Comparison of ENCODE assay signal across 8 cellular contexts in the genomic region with DNA sequence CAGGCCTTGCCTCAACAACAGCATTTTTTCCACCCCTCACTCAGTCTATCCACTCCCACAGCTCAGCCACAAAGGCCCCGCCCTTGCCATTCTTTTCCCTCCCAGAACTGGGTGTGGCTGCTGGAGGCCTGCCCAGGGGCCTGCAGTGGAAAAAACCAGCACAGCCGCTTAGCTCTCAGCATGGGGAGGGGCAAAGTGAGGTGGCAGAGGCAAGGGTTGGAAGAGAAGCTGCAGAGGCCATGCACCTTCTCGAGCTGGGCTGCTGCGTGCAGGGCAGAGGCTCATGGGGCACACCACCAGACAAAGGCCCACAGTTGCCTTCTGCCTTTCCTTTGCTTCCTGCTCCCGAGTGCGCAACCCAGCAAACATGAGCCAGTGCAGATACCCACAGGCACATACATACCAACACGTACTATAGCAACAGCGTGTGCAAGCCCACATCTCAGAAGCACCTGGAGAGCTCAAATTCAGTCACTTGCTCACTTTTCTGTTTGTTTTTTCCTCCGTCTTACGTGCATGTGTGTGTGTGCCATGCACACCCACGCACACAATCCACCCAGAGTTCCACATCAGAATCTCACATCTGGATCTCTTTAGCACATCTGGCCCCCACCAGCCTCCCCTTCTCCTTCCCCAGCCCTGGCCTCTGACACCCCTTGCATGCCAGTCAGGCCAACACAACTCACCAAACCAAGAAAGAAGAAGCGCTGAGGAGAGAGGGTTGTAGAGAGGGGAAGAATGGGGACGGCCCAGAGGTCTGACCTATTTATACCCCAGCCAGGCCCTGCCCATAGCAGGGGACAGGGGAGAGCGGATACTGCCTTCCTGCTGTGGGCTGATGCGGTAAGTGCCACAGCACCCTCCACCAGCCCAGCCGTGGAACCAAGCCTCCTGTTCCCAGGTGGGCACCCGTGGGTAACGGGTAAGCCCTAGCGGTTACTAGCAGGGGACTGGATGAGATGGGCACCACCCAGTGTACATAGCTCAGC. TPM values are rescaled to one million over a fixed set of nuclear protein-coding genes. Genes with fewer than 3 reads are reported as not detected.
DNase-seq lines count a peak whose midpoint lies in the region; ATAC-seq and TF ChIP-seq lines count a peak whose summit lies in the region.

TSS of gene S100A4 (minus strand) at position 740 of the 989 bp plus-strand sequence. CDS start 1,012 bp downstream, outside the sequence.

- H3K36me3 ChIP-seq in kidney epithelial cell (ENCODE audit: control insufficient read depth, insufficient read depth, low read length): no peaks in the 10 kb centered on the region

- H3K27me3 Mint-ChIP-seq in activated B cell treated with CpG ODN at 0.5 μM for 24 hours: peaks cover 2% of the 10 kb centered on the region

- peaks cover 58% of the 10 kb centered on the region for H3K4me1 Mint-ChIP-seq in activated B cell treated with CpG ODN at 0.5 μM for 24 hours

- H3K4me3 Mint-ChIP-seq in activated B cell treated with CpG ODN at 0.5 μM for 24 hours: peak within 1 kb of the TSS; percentile 95

- TF ChIP-seq CTCF in activated B cell treated with CpG ODN at 0.5 μM for 24 hours (IDR thresholded peaks at IDR 0.05) (no peak), kidney epithelial cell (IDR thresholded peaks at IDR 0.05; ENCODE audit: insufficient read depth, low read length, poor library complexity, severe bottlenecking) (no peak)

- peak; percentile 97 for DNase-seq in DMS153 (lab: John Stamatoyannopoulos, UW)
- DNase-seq in NCI-H345 (lab: John Stamatoyannopoulos, UW): peak; percentile 98
- peak; percentile 56 for DNase-seq in activated B cell treated with CpG ODN at 0.5 μM for 24 hours
- DNase-seq in caudate nucleus (lab: John Stamatoyannopoulos, UW): peak in 29 of 61 donors; percentile 5 to 58 (median 21)
- DNase-seq in kidney epithelial cell (ENCODE audit: low read depth): peak; percentile 79
- peak; percentile 97 for DNase-seq in stimulated activated CD4-positive, alpha-beta T cell treated with anti-CD3 and anti-CD28 coated beads, Interleukin-15, amount 100 ng/mL, for 24 hours
- DNase-seq in RKO (ENCODE audit: low spot score): no peak

- intact Hi-C loops in activated B cell treated with CpG ODN at 0.5 μM for 24 hours (cut with micrococcal nuclease): loop anchor here (1.0 kb wide), 2 partner anchors 9 to 21 kb away; no protein-coding TSS in a partner anchor

- peak within 1 kb of the TSS; percentile 36 for H3K27ac ChIP-seq in caudate nucleus (ENCODE audit: low read depth, low read length)

- CTCF ChIA-PET in activated B cell treated with CpG ODN at 0.5 μM for 24 hours (lab: Charles Lee): interaction anchor here (1.0 to 2.6 kb wide), 11 partner anchors 10 to 35 kb away, joined by 3 to 22 read pairs (median 7); partner anchors contain the start of gene S100A6

- ATAC-seq in HG02798 (IDR thresholded peaks at IDR 0.05; ENCODE audit: poor library complexity, unreplicated experiment) (peak; percentile 57), activated B cell treated with CpG ODN at 0.5 μM for 24 hours (ENCODE audit: low read depth) (peak; percentile 78)

- H3K4me3 ChIP-seq in kidney epithelial cell (ENCODE audit: low read depth, low read length): no peak within 1 kb of the TSS

- POLR2A ChIA-PET in activated B cell treated with CpG ODN at 0.5 μM for 24 hours (lab: Charles Lee): interaction anchor here (0.6 to 5.0 kb wide), 13 partner anchors 9 to 187 kb away, joined by 3 to 101 read pairs (median 5); partner anchors contain the start of genes CHTOP, INTS3, S100A2 and S100A6

- peaks cover 24% of the 10 kb centered on the region for H3K36me3 Mint-ChIP-seq in activated B cell treated with CpG ODN at 0.5 μM for 24 hours (ENCODE audit: low read depth)

- no peaks in the 10 kb centered on the region for H3K9me3 Mint-ChIP-seq in activated B cell treated with CpG ODN at 0.5 μM for 24 hours

- peak within 1 kb of the TSS; percentile 97 for H3K27ac Mint-ChIP-seq in activated B cell treated with CpG ODN at 0.5 μM for 24 hours

- H3K27me3 ChIP-seq in kidney epithelial cell (ENCODE audit: control insufficient read depth, insufficient read depth, low read length): no peaks in the 10 kb centered on the region

RNA-seq across cellular contexts. Expression of gene S100A4, which starts in this region (rescaled TPM):
- total RNA-seq in activated B cell treated with CpG ODN at 0.5 μM for 24 hours (315 and 398 TPM in 2 replicates), kidney epithelial cell (2.7 and 7.1 TPM in 2 replicates)

Comparison
In these comparisons a context has a peak if more than half of its experiments do, and no peak if none do; other contexts are left out.
1. RNA of gene S100A4 (total RNA-seq): 315 to 398 TPM in activated B cell treated with CpG ODN at 0.5 μM for 24 hours; 2.7 to 7.1 TPM in kidney epithelial cell; every median in the first group is over 10 times any median in the second.